In genomic region chr11:3135491-3136440, GRCh38 we compare ENCODE assay signal across 1 cellular context.
TF ChIP-seq lines count a peak whose summit lies in the region.

No MANE protein-coding gene starts in this region.

TF ChIP-seq in SK-N-SH, 30 proteins besides CTCF, POLR2A, EP300 and RAD21 (continued from another document):
- TF ChIP-seq ZBTB33 (IDR thresholded peaks at IDR 0.05; ENCODE audit: borderline replicate concordance, low read depth) (no peak), RCOR1 (IDR thresholded peaks at IDR 0.05; ENCODE audit: low read length) (no peak), TAF1 (IDR thresholded peaks at IDR 0.05; ENCODE audit: borderline replicate concordance, low read depth, low read length) (no peak), MEF2A (IDR thresholded peaks at IDR 0.05; ENCODE audit: borderline replicate concordance, low read depth) (no peak), GABPA (IDR thresholded peaks at IDR 0.05; ENCODE audit: low read depth) (no peak), USF2 (IDR thresholded peaks at IDR 0.05; ENCODE audit: borderline replicate concordance, low read depth, low read length) (no peak), YY1 (IDR thresholded peaks at IDR 0.05; ENCODE audit: low read depth) (no peak), FOSL2 (IDR thresholded peaks at IDR 0.05; ENCODE audit: borderline replicate concordance, low read depth) (no peak)
